28 cellular contexts compared by ENCODE assay signal in genomic region chr1:117779364-117779763, GRCh38.
A peak's percentile ranks its signal among the peaks of the same experiment; 100 is the strongest.
DNase-seq lines count a peak whose midpoint lies in the region; ATAC-seq, FAIRE-seq and TF ChIP-seq lines count a peak whose summit lies in the region.
"Had no signal": no experiment of that assay in that cellular context is flagged by ENCODE, and none has a peak within 500 bp of the region (broad histone marks: within the 10 kb centered on the region; RNA-seq: fewer than 3 reads in every experiment).

No MANE protein-coding gene starts in this region.

- H3K18ac ChIP-seq in IMR-90 (ENCODE audit: low read depth, low read length) (no peak overlapping the region), trophoblast cell (ENCODE audit: low read length) (no peak overlapping the region)

- H3K27ac Mint-ChIP-seq in activated naive CD8-positive, alpha-beta T cell treated with anti-CD3 and anti-CD28 coated beads, Interleukin-2, amount 50 U/mL, for 24 hours: no peak overlapping the region
- H3K27ac Mint-ChIP-seq: CD14-positive monocyte; CD4-positive, alpha-beta memory T cell; CD4-positive, CD25-positive, alpha-beta regulatory T cell had no signal

- CTCF ChIA-PET in IMR-90 (lab: Yijun Ruan, JAX): no interaction called here
- CTCF ChIA-PET in K562 (lab: Yijun Ruan, JAX; ENCODE audit: low intra/inter-chr PET ratio): no interaction called here

- H3K36me3 ChIP-seq in IMR-90 (ENCODE audit: control insufficient read depth, insufficient read depth, low read length): no peaks in the 10 kb centered on the region
- no peaks in the 10 kb centered on the region for H3K36me3 ChIP-seq in K562 (ENCODE audit: control insufficient read depth, insufficient read depth, low read length)
- no peaks in the 10 kb centered on the region for H3K36me3 ChIP-seq in trophoblast cell (ENCODE audit: control insufficient read depth in 1 of 2, insufficient read depth in 2 of 2, low read length in 2 of 2)
- H3K36me3 ChIP-seq: BE2C, BLaER1 had no signal

- H4K20me1 ChIP-seq in IMR-90 (ENCODE audit: insufficient read depth, low read length) (no peaks in the 10 kb centered on the region), K562 (replicated peaks; ENCODE audit: control insufficient read depth, insufficient read depth, low read length) (no peaks in the 10 kb centered on the region)
- H4K20me1 ChIP-seq: BLaER1 had no signal

- no peak overlapping the region for H3K4me2 ChIP-seq in IMR-90 (ENCODE audit: low read depth, low read length)
- no peak overlapping the region for H3K4me2 ChIP-seq in K562 (ENCODE audit: insufficient read depth, low read length)
- H3K4me2 ChIP-seq in trophoblast cell (ENCODE audit: low read length): no peak overlapping the region
- H3K4me2 ChIP-seq: BLaER1 had no signal

- no peak for TF ChIP-seq EP300 in K562 (IDR thresholded peaks at IDR 0.05; ENCODE audit: low read length)

- H2BK20ac ChIP-seq in IMR-90 (ENCODE audit: low read depth, low read length): no peak overlapping the region; the same call in 1 of the 2 replicates

- H3K56ac ChIP-seq in IMR-90 (ENCODE audit: extremely low read depth, insufficient read depth, low read length): no peak overlapping the region

- H3K36me3 Mint-ChIP-seq in activated naive CD8-positive, alpha-beta T cell treated with anti-CD3 and anti-CD28 coated beads, Interleukin-2, amount 50 U/mL, for 24 hours (ENCODE audit: low read depth): no peaks in the 10 kb centered on the region
- H3K36me3 Mint-ChIP-seq: CD14-positive monocyte; CD4-positive, alpha-beta memory T cell; CD4-positive, CD25-positive, alpha-beta regulatory T cell had no signal

- H3K27me3 ChIP-seq in IMR-90 (ENCODE audit: control insufficient read depth, insufficient read depth, low read length) (no peaks in the 10 kb centered on the region), K562 (ENCODE audit: control insufficient read depth in 2 of 2, insufficient read depth in 2 of 2, low read length in 2 of 2) (peaks cover 0 to 6% of the 10 kb centered on the region in 2 experiments; a peak in 2 of 5 replicates), trophoblast cell (ENCODE audit: insufficient read depth, low read length) (no peaks in the 10 kb centered on the region)
- H3K27me3 ChIP-seq: BE2C, BLaER1 had no signal

- H3K79me2 ChIP-seq in K562 (ENCODE audit: control insufficient read depth, insufficient read depth, low read length) (no peaks in the 10 kb centered on the region), trophoblast cell (ENCODE audit: control insufficient read depth, insufficient read depth, low read length, poor library complexity) (no peaks in the 10 kb centered on the region)

- H3K27me3 Mint-ChIP-seq in activated naive CD8-positive, alpha-beta T cell treated with anti-CD3 and anti-CD28 coated beads, Interleukin-2, amount 50 U/mL, for 24 hours: peaks cover 8% of the 10 kb centered on the region

- no peaks in the 10 kb centered on the region for H3K9me3 ChIP-seq in IMR-90 (ENCODE audit: control insufficient read depth, insufficient read depth, low read length)
- no peaks in the 10 kb centered on the region for H3K9me3 ChIP-seq in K562 (replicated peaks; ENCODE audit: control insufficient read depth, insufficient read depth, low read depth, low read length)
- H3K9me3 ChIP-seq in trophoblast cell (ENCODE audit: insufficient read depth, low read depth, low read length): peaks cover 2% of the 10 kb centered on the region
- H3K9me3 ChIP-seq: BE2C, BLaER1 had no signal

- dilution Hi-C loops in IMR-90 (cut with HindIII; ENCODE audit: low sequenced_read_pairs, unreplicated experiment): no loop called here

- H2AK9ac ChIP-seq in IMR-90 (replicated peaks; ENCODE audit: low read depth, low read length, poor library complexity): no peak overlapping the region

- H3K14ac ChIP-seq in IMR-90 (replicated peaks; ENCODE audit: low read depth, low read length) (no peak overlapping the region), trophoblast cell (ENCODE audit: low read length) (no peak overlapping the region)

- no peak for TF ChIP-seq CTCF in IMR-90 (conservative IDR thresholded peaks at IDR 0.05; ENCODE audit: low read depth, low read length)
- no peak for TF ChIP-seq CTCF in K562 (IDR thresholded peaks at IDR 0.05 in 2 of 3, conservative IDR thresholded peaks at IDR 0.05 in 1 of 3; ENCODE audit: insufficient read depth in 2 of 3, low read depth in 1 of 3, low read length in 3 of 3)

- no peak overlapping the region for H3K23ac ChIP-seq in IMR-90 (ENCODE audit: low read depth, low read length)
- H3K23ac ChIP-seq in trophoblast cell (ENCODE audit: low read length): no peak overlapping the region

- no peaks in the 10 kb centered on the region for H3K9me3 Mint-ChIP-seq in activated naive CD8-positive, alpha-beta T cell treated with anti-CD3 and anti-CD28 coated beads, Interleukin-2, amount 50 U/mL, for 24 hours

- no CpG with 5 or more reads among the region's 2 CpGs for WGBS in IMR-90 (ENCODE audit: extremely low coverage in 2 of 2, insufficient read length in 1 of 2), 2 experiments
- 2% methylated on average over 2 of the region's 2 CpGs for WGBS in K562 (ENCODE audit: insufficient coverage, low coverage, missing lambda C conversion rate)
- WGBS in trophoblast cell (ENCODE audit: extremely low coverage, insufficient coverage, insufficient read length): no CpG with 5 or more reads among the region's 2 CpGs

- POLR2A ChIA-PET in IMR-90 (lab: Charles Lee; ENCODE audit: unreplicated experiment) (no interaction called here), K562 (lab: Yijun Ruan, JAX) (no interaction called here)

- H4K91ac ChIP-seq in IMR-90 (ENCODE audit: insufficient read depth, low read depth, low read length) (no peak overlapping the region), trophoblast cell (ENCODE audit: low read depth, low read length) (no peak overlapping the region)

- H2AK5ac ChIP-seq in IMR-90 (ENCODE audit: low read depth, low read length) (no peak overlapping the region), trophoblast cell (ENCODE audit: low read length) (no peak overlapping the region)

- no peak overlapping the region for H4K12ac ChIP-seq in trophoblast cell (ENCODE audit: low read depth, low read length)

- peaks cover 3% of the 10 kb centered on the region; the same call in 1 of the 2 replicates for H3K9me1 ChIP-seq in IMR-90 (ENCODE audit: insufficient read depth, low read length)
- H3K9me1 ChIP-seq in K562 (ENCODE audit: control insufficient read depth, insufficient read depth, low read length): no peaks in the 10 kb centered on the region

- FAIRE-seq in K562 (lab: Jason Lieb, UNC): no peak
- FAIRE-seq: A204.1, GM12878, GM12892, GM18507, GM19239 had no signal

- H3K4me3 ChIP-seq in IMR-90 (ENCODE audit: insufficient read depth, low read depth, low read length) (no peak overlapping the region), K562 (no peak overlapping the region), trophoblast cell (ENCODE audit: low read depth, low read length) (no peak overlapping the region)
- H3K4me3 ChIP-seq: BLaER1, GM12878 had no signal

- DNase-seq in IMR-90: no peak
- DNase-seq in K562 (ENCODE audit: extremely low read depth in 1 of 4, low spot score in 3 of 4): no peak
- no peak for DNase-seq in trophoblast cell
- DNase-seq in SIG-M5 treated with dmso at 0.1 percent for 504 hours (lab: John Stamatoyannopoulos, UW; ENCODE audit: unreplicated experiment): no peak
- DNase-seq in activated naive CD8-positive, alpha-beta T cell treated with anti-CD3 and anti-CD28 coated beads, Interleukin-2, amount 50 U/mL, for 24 hours: no peak
- no peak for DNase-seq in posterior cingulate gyrus
- DNase-seq: 8988T; ACHN; BE2C; C1 segment of cervical spinal cord; CD4-positive, alpha-beta memory T cell; CD4-positive, CD25-positive, alpha-beta regulatory T cell; CD8-positive, alpha-beta memory T cell; COR-L47; DMS 273 treated with DMSO at 0.1 percent for 48 hours; DMS153; DMS53; DMS79; DND-41; EL; GDM1 had no signal

- H3K79me1 ChIP-seq in IMR-90 (ENCODE audit: low read depth in 1 of 2, low read length in 2 of 2) (no peaks in the 10 kb centered on the region), trophoblast cell (ENCODE audit: low read length) (peaks cover 11% of the 10 kb centered on the region)

- H4K5ac ChIP-seq in IMR-90 (ENCODE audit: low read depth, low read length): no peak overlapping the region

- BruUV-seq in IMR-90 (replicated peaks; lab: Mats Ljungman, UMichigan) (no TSS peak), K562 (replicated peaks; lab: Mats Ljungman, UMichigan) (no TSS peak)

- H2BK12ac ChIP-seq in trophoblast cell (ENCODE audit: low read length): peak overlapping the region; percentile 69

- no peak overlapping the region for H2BK5ac ChIP-seq in IMR-90 (ENCODE audit: low read depth, low read length, poor library complexity, severe bottlenecking)
- H2BK5ac ChIP-seq in trophoblast cell (ENCODE audit: low read depth, low read length, poor library complexity): no peak overlapping the region

- H3K4ac ChIP-seq in IMR-90 (ENCODE audit: low read depth, low read length): no peak overlapping the region
- no peak overlapping the region for H3K4ac ChIP-seq in trophoblast cell (ENCODE audit: low read depth, low read length)

- no peak overlapping the region for H2BK120ac ChIP-seq in IMR-90 (ENCODE audit: low read depth, low read length)
- H2BK120ac ChIP-seq in trophoblast cell (ENCODE audit: insufficient read depth, low read length, poor library complexity): no peak overlapping the region

- H3K4me1 Mint-ChIP-seq in activated naive CD8-positive, alpha-beta T cell treated with anti-CD3 and anti-CD28 coated beads, Interleukin-2, amount 50 U/mL, for 24 hours: no peaks in the 10 kb centered on the region
- H3K4me1 Mint-ChIP-seq: CD14-positive monocyte had no signal

- H4K8ac ChIP-seq in IMR-90 (ENCODE audit: low read depth in 2 of 2, low read length in 2 of 2): no peak overlapping the region
- H4K8ac ChIP-seq in trophoblast cell (ENCODE audit: low read depth, low read length): no peak overlapping the region

- in situ Hi-C loops in IMR-90 (cut with MboI; ENCODE audit: low sequenced_read_pairs): no loop called here
- in situ Hi-C loops in K562 (cut with MboI): no loop called here

- TF ChIP-seq RAD21 in IMR-90 (IDR thresholded peaks at IDR 0.05; ENCODE audit: low read length) (no peak), K562 (CRISPR knock-in tag; conservative IDR thresholded peaks at IDR 0.05 in 1 of 2, IDR thresholded peaks at IDR 0.05 in 1 of 2) (no peak)

- no peak overlapping the region for H3K9ac ChIP-seq in IMR-90 (ENCODE audit: low read depth, low read length)
- H3K9ac ChIP-seq in K562 (ENCODE audit: insufficient read depth in 1 of 2, low read depth in 2 of 2, low read length in 2 of 2): no peak overlapping the region
- H3K9ac ChIP-seq in trophoblast cell (ENCODE audit: low read length): no peak overlapping the region
- H3K9ac ChIP-seq: BLaER1 had no signal

- H3K4me1 ChIP-seq in IMR-90 (ENCODE audit: control insufficient read depth, insufficient read depth, low read length): peaks cover 3% of the 10 kb centered on the region
- no peaks in the 10 kb centered on the region for H3K4me1 ChIP-seq in K562 (replicated peaks in 1 of 2; ENCODE audit: control insufficient read depth in 2 of 2, insufficient read depth in 2 of 2, low read length in 2 of 2)
- H3K4me1 ChIP-seq in trophoblast cell (ENCODE audit: control insufficient read depth in 1 of 2, insufficient read depth in 2 of 2, low read length in 2 of 2): peaks cover 4 to 6% of the 10 kb centered on the region in 2 experiments
- H3K4me1 ChIP-seq: BLaER1 had no signal

- ATAC-seq in IMR-90 (ENCODE audit: low read depth) (no peak), K562 (no peak)
- ATAC-seq in activated naive CD8-positive, alpha-beta T cell treated with anti-CD3 and anti-CD28 coated beads, Interleukin-2, amount 50 U/mL, for 24 hours: no peak
- ATAC-seq: GM12878 had no signal

- no peak overlapping the region for H2BK15ac ChIP-seq in IMR-90 (ENCODE audit: low read depth, low read length)

- intact Hi-C loops in IMR-90 (cut with micrococcal nuclease) (no loop called here), K562 (cut with micrococcal nuclease) (no loop called here), posterior cingulate gyrus (cut with DNase I) (no loop called here)

- H3K4me3 Mint-ChIP-seq in activated naive CD8-positive, alpha-beta T cell treated with anti-CD3 and anti-CD28 coated beads, Interleukin-2, amount 50 U/mL, for 24 hours: no peak overlapping the region
- H3K4me3 Mint-ChIP-seq: CD14-positive monocyte; CD4-positive, alpha-beta memory T cell; CD4-positive, CD25-positive, alpha-beta regulatory T cell; CD8-positive, alpha-beta memory T cell had no signal

- H3K27ac ChIP-seq in IMR-90 (ENCODE audit: insufficient read depth, low read length) (no peak overlapping the region), K562 (ENCODE audit: extremely low read depth, low read depth, low read length) (no peak overlapping the region), trophoblast cell (ENCODE audit: low read depth, low read length) (no peak overlapping the region)
- H3K27ac ChIP-seq: BLaER1 had no signal

- H2AFZ ChIP-seq in IMR-90 (replicated peaks; ENCODE audit: low read length, poor library complexity) (no peak overlapping the region), K562 (ENCODE audit: low read depth, low read length) (no peak overlapping the region), trophoblast cell (ENCODE audit: insufficient read depth, low read length, poor library complexity) (no peak overlapping the region)

- TF ChIP-seq POLR2A in IMR-90 (IDR thresholded peaks at IDR 0.05; ENCODE audit: low read depth, low read length): no peak
- no peak for TF ChIP-seq POLR2A in K562 (conservative IDR thresholded peaks at IDR 0.05)
